In the genomic region with DNA sequence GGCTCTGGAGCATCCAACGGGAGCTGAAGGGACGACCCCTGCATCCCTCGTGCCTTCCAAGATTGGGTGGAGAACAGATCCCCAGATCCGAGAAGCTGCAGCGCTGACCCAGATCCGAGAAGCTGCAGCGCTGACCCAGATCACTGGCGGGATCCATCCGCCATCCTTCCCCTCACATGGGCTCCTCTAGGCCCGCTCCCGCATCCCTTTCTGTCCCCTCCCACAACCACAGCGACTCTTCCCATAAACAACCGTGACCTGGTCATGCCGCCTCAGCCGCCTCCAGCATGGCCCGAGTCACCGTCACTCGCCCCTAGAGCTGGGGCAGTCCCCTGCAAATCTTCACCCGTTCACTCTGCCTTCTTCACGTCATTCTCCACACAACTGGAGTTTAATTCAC, we compare ENCODE assay signal across 34 cellular contexts.
"Had no signal": no experiment of that assay in that cellular context is flagged by ENCODE, and none has a peak within 500 bp of the region (broad histone marks: within the 10 kb centered on the region; RNA-seq: fewer than 3 reads in every experiment).

No MANE protein-coding gene starts in this region.

- H3K36me3 ChIP-seq: MG63 had no signal

- DNase-seq: Karpas-422, Kasumi-1, MG63, MM.1S, MV-4-11, NCI-H1048, NCI-H1092, NCI-H1092 treated with DMSO at 0.1 percent for 48 hours, NCI-H1105, NCI-H1105 treated with DMSO at 0.1 percent for 48 hours, NCI-H1417, NCI-H1417 treated with DMSO at 0.1 percent for 48 hours, NCI-H1436, NCI-H1436 treated with DMSO at 0.1 percent for 48 hours, NCI-H146, NCI-H1694, NCI-H1694 treated with DMSO at 0.1 percent for 48 hours, NCI-H187, NCI-H187 treated with DMSO at 0.1 percent for 48 hours, NCI-H2029, NCI-H2029 treated with DMSO at 0.1 percent for 48 hours, NCI-H2081, NCI-H2081 treated with DMSO at 0.1 percent for 48 hours, NCI-H2107, NCI-H2171, NCI-H2171 treated with DMSO at 0.1 percent for 48 hours, NCI-H2227 treated with DMSO at 0.1 percent for 48 hours, NCI-H226, NCI-H345, NCI-H446, NCI-H446 treated with DMSO at 0.1 percent for 48 hours, NCI-H510A, NCI-H510A treated with DMSO at 0.1 percent for 48 hours had no signal

- H3K4me2 ChIP-seq: KMS-11 had no signal

- H3K9me3 ChIP-seq: MG63 had no signal

- H3K27ac ChIP-seq: KMS-11 had no signal

- H3K9ac ChIP-seq: KMS-11 had no signal

- H3K27me3 ChIP-seq: MG63 had no signal

- H3K4me3 ChIP-seq: MG63 had no signal
